In the genomic region with DNA sequence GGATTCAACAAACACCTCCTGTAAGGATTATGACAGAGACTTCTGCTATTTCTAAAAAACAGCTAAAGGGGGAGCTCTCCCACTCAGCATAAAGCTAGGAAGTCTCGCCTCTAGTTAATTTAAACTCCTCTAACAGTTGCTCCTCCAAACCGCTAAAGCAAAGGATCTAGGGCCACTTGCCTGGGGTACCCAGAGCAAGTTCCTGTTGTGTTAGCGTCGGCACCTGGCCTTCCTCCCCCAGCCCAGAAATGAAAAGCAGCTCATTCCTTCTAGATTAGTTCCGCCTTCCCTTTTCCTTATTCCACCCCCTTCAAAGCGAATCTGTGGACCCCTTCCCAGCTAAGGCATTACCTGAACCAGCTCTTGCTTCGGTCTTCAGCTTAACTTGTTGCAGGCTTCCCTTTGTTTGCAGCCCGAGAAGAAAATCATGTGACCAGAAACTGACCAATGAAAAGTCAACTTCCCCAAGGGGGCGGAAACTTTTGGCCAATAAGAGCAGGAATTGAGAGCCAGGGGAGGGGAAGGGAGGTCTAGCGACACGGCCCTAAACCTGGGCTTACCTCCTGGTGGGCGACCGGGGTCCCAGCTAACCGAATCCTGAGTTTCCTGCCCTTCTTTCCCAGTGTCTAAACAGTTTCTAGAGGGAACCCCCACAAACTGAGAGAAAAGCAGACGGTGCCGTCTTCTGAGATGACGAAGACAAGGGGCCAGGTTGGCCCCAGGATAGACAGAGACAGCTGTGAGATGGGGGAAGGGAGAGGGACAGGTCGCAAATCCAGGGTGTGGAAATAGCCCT, we compare ENCODE assay signal across 8 cellular contexts. TPM values are rescaled to one million over a fixed set of nuclear protein-coding genes. Genes with fewer than 3 reads are reported as not detected.
A peak's percentile ranks its signal among the peaks of the same experiment; 100 is the strongest.
DNase-seq lines count a peak whose midpoint lies in the region; ATAC-seq, FAIRE-seq and TF ChIP-seq lines count a peak whose summit lies in the region.

A gene with protein sequence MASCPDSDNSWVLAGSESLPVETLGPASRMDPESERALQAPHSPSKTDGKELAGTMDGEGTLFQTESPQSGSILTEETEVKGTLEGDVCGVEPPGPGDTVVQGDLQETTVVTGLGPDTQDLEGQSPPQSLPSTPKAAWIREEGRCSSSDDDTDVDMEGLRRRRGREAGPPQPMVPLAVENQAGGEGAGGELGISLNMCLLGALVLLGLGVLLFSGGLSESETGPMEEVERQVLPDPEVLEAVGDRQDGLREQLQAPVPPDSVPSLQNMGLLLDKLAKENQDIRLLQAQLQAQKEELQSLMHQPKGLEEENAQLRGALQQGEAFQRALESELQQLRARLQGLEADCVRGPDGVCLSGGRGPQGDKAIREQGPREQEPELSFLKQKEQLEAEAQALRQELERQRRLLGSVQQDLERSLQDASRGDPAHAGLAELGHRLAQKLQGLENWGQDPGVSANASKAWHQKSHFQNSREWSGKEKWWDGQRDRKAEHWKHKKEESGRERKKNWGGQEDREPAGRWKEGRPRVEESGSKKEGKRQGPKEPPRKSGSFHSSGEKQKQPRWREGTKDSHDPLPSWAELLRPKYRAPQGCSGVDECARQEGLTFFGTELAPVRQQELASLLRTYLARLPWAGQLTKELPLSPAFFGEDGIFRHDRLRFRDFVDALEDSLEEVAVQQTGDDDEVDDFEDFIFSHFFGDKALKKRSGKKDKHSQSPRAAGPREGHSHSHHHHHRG (minus strand): TSS at position 382 of the 796 bp plus-strand sequence. CDS start 2,378 bp downstream, outside the sequence.

- peaks cover 6 to 13% of the 10 kb centered on the region in 2 experiments for H3K36me3 ChIP-seq in keratinocyte (ENCODE audit: control insufficient read depth in 2 of 2, extremely low read depth in 1 of 2, insufficient read depth in 2 of 2, low read length in 2 of 2)

- no peaks in the 10 kb centered on the region for H3K9me1 ChIP-seq in keratinocyte (ENCODE audit: control insufficient read depth, extremely low read depth, insufficient read depth, low read length)

- in situ Hi-C loops in GM18951 (cut with MboI; ENCODE audit: low sequenced_read_pairs, unreplicated experiment), result no loop called here

- peak within 1 kb of the TSS; percentile 99 for H3K27ac Mint-ChIP-seq in chondrocyte (ENCODE audit: unreplicated experiment)

- FAIRE-seq in keratinocyte (lab: Jason Lieb, UNC), result peak; percentile 49

- peak within 1 kb of the TSS; percentile 49 for H2AFZ ChIP-seq in keratinocyte (ENCODE audit: control insufficient read depth, low read length)

- peaks cover 16% of the 10 kb centered on the region for H3K79me2 ChIP-seq in keratinocyte (ENCODE audit: control insufficient read depth, insufficient read depth, low read length)

- peaks cover 2% of the 10 kb centered on the region for H3K36me3 Mint-ChIP-seq in chondrocyte (ENCODE audit: low read depth)

- H3K27ac ChIP-seq in keratinocyte (ENCODE audit: control insufficient read depth, insufficient read depth, low read length), result peak within 1 kb of the TSS; percentile 15

- dilution Hi-C loops in keratinocyte (cut with MboI; ENCODE audit: extremely low pct_ligation_motif_present, low sequenced_read_pairs), result no loop called here

- no peaks in the 10 kb centered on the region for H3K9me3 ChIP-seq in keratinocyte (ENCODE audit: control insufficient read depth, low read depth, low read length)

- H3K9me3 Mint-ChIP-seq in chondrocyte (ENCODE audit: low read depth), result no peaks in the 10 kb centered on the region

- peak within 1 kb of the TSS; percentile 73 for H3K4me2 ChIP-seq in keratinocyte (ENCODE audit: control insufficient read depth, extremely low read depth, insufficient read depth, low read depth, low read length)

- H3K4me1 ChIP-seq in keratinocyte (ENCODE audit: control insufficient read depth, extremely low read depth, insufficient read depth, low read length), result peaks cover 29% of the 10 kb centered on the region

- peaks cover 50% of the 10 kb centered on the region for H3K4me1 Mint-ChIP-seq in chondrocyte (ENCODE audit: low read depth)

- peak; percentile 82 for TF ChIP-seq CTCF in chondrocyte (IDR thresholded peaks at IDR 0.05)
- peak in 2 of 3 experiments; percentile 6 to 26 for TF ChIP-seq CTCF in keratinocyte (optimal IDR thresholded peaks at IDR 0.05 in 1 of 3, IDR thresholded peaks at IDR 0.05 in 1 of 3, conservative IDR thresholded peaks at IDR 0.05 in 1 of 3; ENCODE audit: extremely low read depth in 1 of 3, insufficient read depth in 2 of 3, low read length in 3 of 3)

- DNase-seq in AG08395 (ENCODE audit: low spot score), result peak; percentile 98
- DNase-seq in NCI-H524 (lab: John Stamatoyannopoulos, UW), result peak; percentile 84 to 90
- peak; percentile 52 to 74 for DNase-seq in activated CD4-positive, alpha-beta T cell treated with anti-CD3 and anti-CD28 coated beads for 24 hours (ENCODE audit: low read depth in 2 of 2)
- DNase-seq in chondrocyte (ENCODE audit: low spot score), result peak; percentile 47
- no peak for DNase-seq in keratinocyte (ENCODE audit: low read depth, low spot score)
- peak; percentile 60 for DNase-seq in stimulated activated CD4-positive, alpha-beta T cell treated with anti-CD3 and anti-CD28 coated beads, Interleukin-12 subunit alpha, Interleukin-12 subunit beta, amount 100 ng/mL, for 4 hours

- no peaks in the 10 kb centered on the region for H3K27me3 Mint-ChIP-seq in chondrocyte (ENCODE audit: low read depth)

- peak; percentile 7 for TF ChIP-seq POLR2A in GM18951 (IDR thresholded peaks at IDR 0.05; ENCODE audit: extremely low read depth, insufficient read depth, insufficient read length)

- H3K9ac ChIP-seq in keratinocyte (ENCODE audit: control insufficient read depth, extremely low read depth, insufficient read depth, low read length), result peak within 1 kb of the TSS; percentile 56

- no peaks in the 10 kb centered on the region for H3K27me3 ChIP-seq in keratinocyte (ENCODE audit: control insufficient read depth, extremely low read depth, insufficient read depth, low read length)

- no peaks in the 10 kb centered on the region for H4K20me1 ChIP-seq in keratinocyte (ENCODE audit: control insufficient read depth, extremely low read depth, insufficient read depth, low read length)

- H3K4me3 ChIP-seq in keratinocyte (ENCODE audit: control insufficient read depth in 2 of 3, extremely low read depth in 1 of 3, insufficient read depth in 2 of 3, low read depth in 1 of 3, low read length in 3 of 3), result peak within 1 kb of the TSS; percentile 49 to 71 (median 58)

- H3K4me3 Mint-ChIP-seq in chondrocyte (ENCODE audit: unreplicated experiment), result peak within 1 kb of the TSS; percentile 97

- peak; percentile 58 for ATAC-seq in HG03460 (IDR thresholded peaks at IDR 0.05; ENCODE audit: unreplicated experiment)

RNA-seq across cellular contexts. Expression of the gene that starts here (rescaled TPM):
- 47.1 to 60.2 TPM (median 57.1 TPM) in 3 replicates for total RNA-seq in chondrocyte
- 15.1 to 29.9 TPM (median 15.6 TPM) in 3 replicates for polyA plus RNA-seq in keratinocyte
- 5.8 TPM for polyA plus RNA-seq in keratinocyte (2011; ENCODE audit: low read depth)
- 4.9 and 7.7 TPM in 2 replicates for polyA plus RNA-seq in keratinocyte (2011; cell fraction: cytosol; rRNA removed)
- 45.9 and 54.4 TPM in 2 replicates for polyA plus RNA-seq in keratinocyte (2011; cell fraction: nucleus; rRNA removed)
- 15.9 and 21.9 TPM in 2 replicates for polyA plus RNA-seq in keratinocyte (2012; ENCODE audit: low replicate concordance)
- polyA minus RNA-seq in keratinocyte, result 12.5 to 24.5 TPM (median 20.5 TPM) in 3 replicates
- polyA minus RNA-seq in keratinocyte (2011; cell fraction: cytosol; rRNA and poly(A)+ RNA removed), result 12.5 TPM
- 46.6 and 54.2 TPM in 2 replicates for polyA minus RNA-seq in keratinocyte (2011; cell fraction: nucleus; rRNA and poly(A)+ RNA removed)
